Comparison of ENCODE assay signal across 1 cellular context in the genomic region with DNA sequence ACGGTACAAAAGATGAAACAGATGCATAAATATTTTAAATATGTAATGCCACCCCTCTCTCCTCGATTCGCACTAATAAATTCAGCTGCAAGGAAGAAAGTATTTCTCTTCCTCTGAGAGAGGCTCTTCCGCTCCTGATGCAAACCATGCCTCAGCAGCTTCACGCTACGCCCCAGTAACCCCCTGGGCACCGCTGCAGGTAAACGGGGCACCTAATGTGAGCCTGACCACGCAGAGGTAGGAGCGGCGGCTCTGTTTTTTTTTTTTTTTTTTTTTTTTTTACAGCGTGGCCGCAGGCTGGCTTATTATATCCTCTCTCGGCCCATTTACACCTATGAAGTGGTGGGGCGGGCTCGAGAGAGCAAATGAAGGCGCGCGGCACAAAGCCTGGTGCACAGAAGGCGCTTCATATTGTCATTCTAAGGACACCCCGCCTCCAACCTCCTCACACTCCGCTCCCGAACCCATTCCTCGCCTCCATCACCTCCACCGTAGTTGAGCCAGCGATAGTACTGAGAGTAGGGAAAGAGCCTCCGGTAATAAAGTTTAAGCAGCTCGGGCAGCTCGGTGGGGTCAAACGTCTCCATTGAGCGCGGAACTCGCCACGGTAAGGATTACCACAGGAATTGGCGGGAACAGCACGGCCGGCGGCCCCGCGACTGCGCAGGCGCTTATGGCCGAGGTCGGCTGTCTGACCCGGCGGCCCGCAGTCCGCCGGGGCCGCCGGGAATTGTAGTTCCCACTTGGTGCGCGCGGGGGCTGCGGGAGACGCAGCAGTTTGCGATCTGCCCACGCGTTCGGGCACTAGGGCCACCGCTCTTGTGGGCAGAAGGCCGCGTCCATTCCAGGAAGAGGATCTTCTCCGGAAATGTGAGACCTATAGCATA.
A peak's percentile ranks its signal among the peaks of the same experiment; 100 is the strongest.
TF ChIP-seq lines count a peak whose summit lies in the region.

A gene (minus strand): TSS at position 612 of the 887 bp plus-strand sequence. CDS start 25 bp downstream, at position 587.

TF ChIP-seq in K562, 482 proteins besides CTCF, POLR2A, EP300 and RAD21 (continued from another document and continues in another):
- TF ChIP-seq, protein P1, sequence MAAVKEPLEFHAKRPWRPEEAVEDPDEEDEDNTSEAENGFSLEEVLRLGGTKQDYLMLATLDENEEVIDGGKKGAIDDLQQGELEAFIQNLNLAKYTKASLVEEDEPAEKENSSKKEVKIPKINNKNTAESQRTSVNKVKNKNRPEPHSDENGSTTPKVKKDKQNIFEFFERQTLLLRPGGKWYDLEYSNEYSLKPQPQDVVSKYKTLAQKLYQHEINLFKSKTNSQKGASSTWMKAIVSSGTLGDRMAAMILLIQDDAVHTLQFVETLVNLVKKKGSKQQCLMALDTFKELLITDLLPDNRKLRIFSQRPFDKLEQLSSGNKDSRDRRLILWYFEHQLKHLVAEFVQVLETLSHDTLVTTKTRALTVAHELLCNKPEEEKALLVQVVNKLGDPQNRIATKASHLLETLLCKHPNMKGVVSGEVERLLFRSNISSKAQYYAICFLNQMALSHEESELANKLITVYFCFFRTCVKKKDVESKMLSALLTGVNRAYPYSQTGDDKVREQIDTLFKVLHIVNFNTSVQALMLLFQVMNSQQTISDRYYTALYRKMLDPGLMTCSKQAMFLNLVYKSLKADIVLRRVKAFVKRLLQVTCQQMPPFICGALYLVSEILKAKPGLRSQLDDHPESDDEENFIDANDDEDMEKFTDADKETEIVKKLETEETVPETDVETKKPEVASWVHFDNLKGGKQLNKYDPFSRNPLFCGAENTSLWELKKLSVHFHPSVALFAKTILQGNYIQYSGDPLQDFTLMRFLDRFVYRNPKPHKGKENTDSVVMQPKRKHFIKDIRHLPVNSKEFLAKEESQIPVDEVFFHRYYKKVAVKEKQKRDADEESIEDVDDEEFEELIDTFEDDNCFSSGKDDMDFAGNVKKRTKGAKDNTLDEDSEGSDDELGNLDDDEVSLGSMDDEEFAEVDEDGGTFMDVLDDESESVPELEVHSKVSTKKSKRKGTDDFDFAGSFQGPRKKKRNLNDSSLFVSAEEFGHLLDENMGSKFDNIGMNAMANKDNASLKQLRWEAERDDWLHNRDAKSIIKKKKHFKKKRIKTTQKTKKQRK (IDR thresholded peaks at IDR 0.05; ENCODE audit: borderline replicate concordance, low read depth, low read length): no peak
- TF ChIP-seq HDAC8 (tag; IDR thresholded peaks at IDR 0.05): no peak
- no peak for TF ChIP-seq ZNF76 (CRISPR knock-in tag; IDR thresholded peaks at IDR 0.05; ENCODE audit: borderline replicate concordance)
- TF ChIP-seq ZNF133 (CRISPR knock-in tag; IDR thresholded peaks at IDR 0.05): no peak
- no peak for TF ChIP-seq PTBP1 (IDR thresholded peaks at IDR 0.05; ENCODE audit: low read depth, low read length)
- TF ChIP-seq CBX1 (IDR thresholded peaks at IDR 0.05; ENCODE audit: low read depth): no peak
- no peak for TF ChIP-seq XRCC5 (IDR thresholded peaks at IDR 0.05; ENCODE audit: low read depth, low read length)
- TF ChIP-seq TFAM (CRISPR knock-in tag; conservative IDR thresholded peaks at IDR 0.05): no peak
- TF ChIP-seq NR2C1 (IDR thresholded peaks at IDR 0.05): peak; percentile 96
- TF ChIP-seq NR2C1 (tag; IDR thresholded peaks at IDR 0.05): peak; percentile 99
- no peak for TF ChIP-seq SRSF7 (optimal IDR thresholded peaks at IDR 0.05; ENCODE audit: low read depth, low read length)
- peak; percentile 99 for TF ChIP-seq E2F3 (CRISPR knock-in tag; IDR thresholded peaks at IDR 0.05)
- no peak for TF ChIP-seq DDX20 (tag; IDR thresholded peaks at IDR 0.05; ENCODE audit: low read depth)
- peak in 1 of 2 experiments; percentile 27; a peak in 1 of 4 replicates for TF ChIP-seq SIN3A (IDR thresholded peaks at IDR 0.05; ENCODE audit: borderline replicate concordance in 2 of 2, control insufficient read depth in 1 of 2, low read depth in 2 of 2, low read length in 2 of 2)
- TF ChIP-seq ZNF274 (IDR thresholded peaks at IDR 0.05; ENCODE audit: borderline replicate concordance, low read depth, low read length): no peak
- TF ChIP-seq, protein P2, sequence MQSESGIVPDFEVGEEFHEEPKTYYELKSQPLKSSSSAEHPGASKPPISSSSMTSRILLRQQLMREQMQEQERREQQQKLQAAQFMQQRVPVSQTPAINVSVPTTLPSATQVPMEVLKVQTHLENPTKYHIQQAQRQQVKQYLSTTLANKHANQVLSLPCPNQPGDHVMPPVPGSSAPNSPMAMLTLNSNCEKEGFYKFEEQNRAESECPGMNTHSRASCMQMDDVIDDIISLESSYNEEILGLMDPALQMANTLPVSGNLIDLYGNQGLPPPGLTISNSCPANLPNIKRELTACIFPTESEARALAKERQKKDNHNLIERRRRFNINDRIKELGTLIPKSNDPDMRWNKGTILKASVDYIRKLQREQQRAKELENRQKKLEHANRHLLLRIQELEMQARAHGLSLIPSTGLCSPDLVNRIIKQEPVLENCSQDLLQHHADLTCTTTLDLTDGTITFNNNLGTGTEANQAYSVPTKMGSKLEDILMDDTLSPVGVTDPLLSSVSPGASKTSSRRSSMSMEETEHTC (IDR thresholded peaks at IDR 0.05): no peak
- TF ChIP-seq PCBP2 (IDR thresholded peaks at IDR 0.05; ENCODE audit: low read depth, low read length, poor library complexity, severe bottlenecking): no peak
- TF ChIP-seq RFX7 (CRISPR knock-in tag; IDR thresholded peaks at IDR 0.05): no peak
- no peak for TF ChIP-seq HMG20A (CRISPR knock-in tag; conservative IDR thresholded peaks at IDR 0.05)
- no peak; the same call in 1 of the 2 replicates for TF ChIP-seq RNF2 (IDR thresholded peaks at IDR 0.05)
- TF ChIP-seq EP400 (IDR thresholded peaks at IDR 0.05): peak; percentile 90
- TF ChIP-seq ATF7 (IDR thresholded peaks at IDR 0.05): peak; percentile 65
- TF ChIP-seq, protein P3, sequence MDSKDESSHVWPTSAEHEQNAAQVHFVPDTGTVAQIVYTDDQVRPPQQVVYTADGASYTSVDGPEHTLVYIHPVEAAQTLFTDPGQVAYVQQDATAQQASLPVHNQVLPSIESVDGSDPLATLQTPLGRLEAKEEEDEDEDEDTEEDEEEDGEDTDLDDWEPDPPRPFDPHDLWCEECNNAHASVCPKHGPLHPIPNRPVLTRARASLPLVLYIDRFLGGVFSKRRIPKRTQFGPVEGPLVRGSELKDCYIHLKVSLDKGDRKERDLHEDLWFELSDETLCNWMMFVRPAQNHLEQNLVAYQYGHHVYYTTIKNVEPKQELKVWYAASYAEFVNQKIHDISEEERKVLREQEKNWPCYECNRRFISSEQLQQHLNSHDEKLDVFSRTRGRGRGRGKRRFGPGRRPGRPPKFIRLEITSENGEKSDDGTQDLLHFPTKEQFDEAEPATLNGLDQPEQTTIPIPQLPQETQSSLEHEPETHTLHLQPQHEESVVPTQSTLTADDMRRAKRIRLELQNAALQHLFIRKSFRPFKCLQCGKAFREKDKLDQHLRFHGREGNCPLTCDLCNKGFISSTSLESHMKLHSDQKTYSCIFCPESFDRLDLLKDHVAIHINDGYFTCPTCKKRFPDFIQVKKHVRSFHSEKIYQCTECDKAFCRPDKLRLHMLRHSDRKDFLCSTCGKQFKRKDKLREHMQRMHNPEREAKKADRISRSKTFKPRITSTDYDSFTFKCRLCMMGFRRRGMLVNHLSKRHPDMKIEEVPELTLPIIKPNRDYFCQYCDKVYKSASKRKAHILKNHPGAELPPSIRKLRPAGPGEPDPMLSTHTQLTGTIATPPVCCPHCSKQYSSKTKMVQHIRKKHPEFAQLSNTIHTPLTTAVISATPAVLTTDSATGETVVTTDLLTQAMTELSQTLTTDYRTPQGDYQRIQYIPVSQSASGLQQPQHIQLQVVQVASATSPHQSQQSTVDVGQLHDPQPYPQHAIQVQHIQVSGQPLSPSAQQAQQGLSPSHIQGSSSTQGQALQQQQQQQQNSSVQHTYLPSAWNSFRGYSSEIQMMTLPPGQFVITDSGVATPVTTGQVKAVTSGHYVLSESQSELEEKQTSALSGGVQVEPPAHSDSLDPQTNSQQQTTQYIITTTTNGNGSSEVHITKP (IDR thresholded peaks at IDR 0.05; ENCODE audit: partially characterized antibody): peak; percentile 34
- peak; percentile 100 for TF ChIP-seq CXXC5 (CRISPR knock-in tag; IDR thresholded peaks at IDR 0.05)
- TF ChIP-seq HDGF (IDR thresholded peaks at IDR 0.05): no peak
- TF ChIP-seq GATAD2B (IDR thresholded peaks at IDR 0.05; ENCODE audit: borderline replicate concordance): no peak
- TF ChIP-seq CBFA2T2 (conservative IDR thresholded peaks at IDR 0.05): no peak
- no peak for TF ChIP-seq CHD4 (IDR thresholded peaks at IDR 0.05; ENCODE audit: insufficient read depth, insufficient replicate concordance, low read depth, low read length, poor library complexity, severe bottlenecking)
- TF ChIP-seq, protein P4, sequence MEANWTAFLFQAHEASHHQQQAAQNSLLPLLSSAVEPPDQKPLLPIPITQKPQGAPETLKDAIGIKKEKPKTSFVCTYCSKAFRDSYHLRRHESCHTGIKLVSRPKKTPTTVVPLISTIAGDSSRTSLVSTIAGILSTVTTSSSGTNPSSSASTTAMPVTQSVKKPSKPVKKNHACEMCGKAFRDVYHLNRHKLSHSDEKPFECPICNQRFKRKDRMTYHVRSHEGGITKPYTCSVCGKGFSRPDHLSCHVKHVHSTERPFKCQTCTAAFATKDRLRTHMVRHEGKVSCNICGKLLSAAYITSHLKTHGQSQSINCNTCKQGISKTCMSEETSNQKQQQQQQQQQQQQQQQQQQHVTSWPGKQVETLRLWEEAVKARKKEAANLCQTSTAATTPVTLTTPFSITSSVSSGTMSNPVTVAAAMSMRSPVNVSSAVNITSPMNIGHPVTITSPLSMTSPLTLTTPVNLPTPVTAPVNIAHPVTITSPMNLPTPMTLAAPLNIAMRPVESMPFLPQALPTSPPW (CRISPR knock-in tag; IDR thresholded peaks at IDR 0.05): peak; percentile 46
- TF ChIP-seq, protein P5, sequence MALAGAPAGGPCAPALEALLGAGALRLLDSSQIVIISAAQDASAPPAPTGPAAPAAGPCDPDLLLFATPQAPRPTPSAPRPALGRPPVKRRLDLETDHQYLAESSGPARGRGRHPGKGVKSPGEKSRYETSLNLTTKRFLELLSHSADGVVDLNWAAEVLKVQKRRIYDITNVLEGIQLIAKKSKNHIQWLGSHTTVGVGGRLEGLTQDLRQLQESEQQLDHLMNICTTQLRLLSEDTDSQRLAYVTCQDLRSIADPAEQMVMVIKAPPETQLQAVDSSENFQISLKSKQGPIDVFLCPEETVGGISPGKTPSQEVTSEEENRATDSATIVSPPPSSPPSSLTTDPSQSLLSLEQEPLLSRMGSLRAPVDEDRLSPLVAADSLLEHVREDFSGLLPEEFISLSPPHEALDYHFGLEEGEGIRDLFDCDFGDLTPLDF (CRISPR knock-in tag; IDR thresholded peaks at IDR 0.05): peak; percentile 99
- no peak for TF ChIP-seq NFE2L1 (tag; IDR thresholded peaks at IDR 0.05; ENCODE audit: borderline replicate concordance, low read depth)
- TF ChIP-seq, protein P6, sequence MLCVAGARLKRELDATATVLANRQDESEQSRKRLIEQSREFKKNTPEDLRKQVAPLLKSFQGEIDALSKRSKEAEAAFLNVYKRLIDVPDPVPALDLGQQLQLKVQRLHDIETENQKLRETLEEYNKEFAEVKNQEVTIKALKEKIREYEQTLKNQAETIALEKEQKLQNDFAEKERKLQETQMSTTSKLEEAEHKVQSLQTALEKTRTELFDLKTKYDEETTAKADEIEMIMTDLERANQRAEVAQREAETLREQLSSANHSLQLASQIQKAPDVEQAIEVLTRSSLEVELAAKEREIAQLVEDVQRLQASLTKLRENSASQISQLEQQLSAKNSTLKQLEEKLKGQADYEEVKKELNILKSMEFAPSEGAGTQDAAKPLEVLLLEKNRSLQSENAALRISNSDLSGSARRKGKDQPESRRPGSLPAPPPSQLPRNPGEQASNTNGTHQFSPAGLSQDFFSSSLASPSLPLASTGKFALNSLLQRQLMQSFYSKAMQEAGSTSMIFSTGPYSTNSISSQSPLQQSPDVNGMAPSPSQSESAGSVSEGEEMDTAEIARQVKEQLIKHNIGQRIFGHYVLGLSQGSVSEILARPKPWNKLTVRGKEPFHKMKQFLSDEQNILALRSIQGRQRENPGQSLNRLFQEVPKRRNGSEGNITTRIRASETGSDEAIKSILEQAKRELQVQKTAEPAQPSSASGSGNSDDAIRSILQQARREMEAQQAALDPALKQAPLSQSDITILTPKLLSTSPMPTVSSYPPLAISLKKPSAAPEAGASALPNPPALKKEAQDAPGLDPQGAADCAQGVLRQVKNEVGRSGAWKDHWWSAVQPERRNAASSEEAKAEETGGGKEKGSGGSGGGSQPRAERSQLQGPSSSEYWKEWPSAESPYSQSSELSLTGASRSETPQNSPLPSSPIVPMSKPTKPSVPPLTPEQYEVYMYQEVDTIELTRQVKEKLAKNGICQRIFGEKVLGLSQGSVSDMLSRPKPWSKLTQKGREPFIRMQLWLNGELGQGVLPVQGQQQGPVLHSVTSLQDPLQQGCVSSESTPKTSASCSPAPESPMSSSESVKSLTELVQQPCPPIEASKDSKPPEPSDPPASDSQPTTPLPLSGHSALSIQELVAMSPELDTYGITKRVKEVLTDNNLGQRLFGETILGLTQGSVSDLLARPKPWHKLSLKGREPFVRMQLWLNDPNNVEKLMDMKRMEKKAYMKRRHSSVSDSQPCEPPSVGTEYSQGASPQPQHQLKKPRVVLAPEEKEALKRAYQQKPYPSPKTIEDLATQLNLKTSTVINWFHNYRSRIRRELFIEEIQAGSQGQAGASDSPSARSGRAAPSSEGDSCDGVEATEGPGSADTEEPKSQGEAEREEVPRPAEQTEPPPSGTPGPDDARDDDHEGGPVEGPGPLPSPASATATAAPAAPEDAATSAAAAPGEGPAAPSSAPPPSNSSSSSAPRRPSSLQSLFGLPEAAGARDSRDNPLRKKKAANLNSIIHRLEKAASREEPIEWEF (CRISPR knock-in tag; IDR thresholded peaks at IDR 0.05): 0 out of 2 replicates have a peak, but pooled peaks have one; percentile 19
- TF ChIP-seq NR3C1 (CRISPR knock-in tag; IDR thresholded peaks at IDR 0.05): no peak
- no peak; the same call in 1 of the 2 replicates for TF ChIP-seq ZNF12 (CRISPR knock-in tag; IDR thresholded peaks at IDR 0.05)
- TF ChIP-seq, protein P7, sequence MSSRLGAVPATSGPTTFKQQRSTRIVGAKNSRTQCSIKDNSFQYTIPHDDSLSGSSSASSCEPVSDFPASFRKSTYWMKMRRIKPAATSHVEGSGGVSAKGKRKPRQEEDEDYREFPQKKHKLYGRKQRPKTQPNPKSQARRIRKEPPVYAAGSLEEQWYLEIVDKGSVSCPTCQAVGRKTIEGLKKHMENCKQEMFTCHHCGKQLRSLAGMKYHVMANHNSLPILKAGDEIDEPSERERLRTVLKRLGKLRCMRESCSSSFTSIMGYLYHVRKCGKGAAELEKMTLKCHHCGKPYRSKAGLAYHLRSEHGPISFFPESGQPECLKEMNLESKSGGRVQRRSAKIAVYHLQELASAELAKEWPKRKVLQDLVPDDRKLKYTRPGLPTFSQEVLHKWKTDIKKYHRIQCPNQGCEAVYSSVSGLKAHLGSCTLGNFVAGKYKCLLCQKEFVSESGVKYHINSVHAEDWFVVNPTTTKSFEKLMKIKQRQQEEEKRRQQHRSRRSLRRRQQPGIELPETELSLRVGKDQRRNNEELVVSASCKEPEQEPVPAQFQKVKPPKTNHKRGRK (tag; IDR thresholded peaks at IDR 0.05): no peak
- peak; percentile 75; the same call in 1 of the 2 replicates for TF ChIP-seq HDAC2 (IDR thresholded peaks at IDR 0.05)
- no peak for TF ChIP-seq ADNP (tag; IDR thresholded peaks at IDR 0.05)
- peak; percentile 43; the same call in 1 of the 2 replicates for TF ChIP-seq MBD2 (IDR thresholded peaks at IDR 0.05; ENCODE audit: borderline replicate concordance, low read depth)
- TF ChIP-seq MYBL2 (IDR thresholded peaks at IDR 0.05; ENCODE audit: low read depth): no peak
- TF ChIP-seq MYBL2 (CRISPR knock-in tag; IDR thresholded peaks at IDR 0.05; ENCODE audit: borderline replicate concordance): no peak
- peak; percentile 71 for TF ChIP-seq TAF9B (IDR thresholded peaks at IDR 0.05; ENCODE audit: partially characterized antibody)
- TF ChIP-seq ZNF707 (CRISPR knock-in tag; conservative IDR thresholded peaks at IDR 0.05): no peak
- TF ChIP-seq ZNF384 (IDR thresholded peaks at IDR 0.05; ENCODE audit: low read depth, low read length): peak; percentile 32
- no peak for TF ChIP-seq MAFG (tag; conservative IDR thresholded peaks at IDR 0.05)
